Comparison of ENCODE assay signal across 17 cellular contexts in genomic region chr18:58338141-58338540, GRCh38.
DNase-seq lines count a peak whose midpoint lies in the region; ATAC-seq and TF ChIP-seq lines count a peak whose summit lies in the region.
"Had no signal": no experiment of that assay in that cellular context is flagged by ENCODE, and none has a peak within 500 bp of the region (broad histone marks: within the 10 kb centered on the region; RNA-seq: fewer than 3 reads in every experiment).

No MANE protein-coding gene starts in this region.

- H3K27ac Mint-ChIP-seq in endothelial cell (ENCODE audit: unreplicated experiment) (peak overlapping the region; percentile 78), neural crest cell (ENCODE audit: unreplicated experiment) (peak overlapping the region; percentile 45), type B pancreatic cell (peak overlapping the region; percentile 14)
- H3K27ac Mint-ChIP-seq: activated naive CD4-positive, alpha-beta T cell treated with anti-CD3 and anti-CD28 coated beads, Interleukin-2, amount 50 U/mL, for 24 hours had no signal

- H3K4me1 Mint-ChIP-seq in endothelial cell (ENCODE audit: unreplicated experiment) (peaks cover 47% of the 10 kb centered on the region), neural crest cell (peaks cover 60% of the 10 kb centered on the region), type B pancreatic cell (ENCODE audit: unreplicated experiment) (peaks cover 48% of the 10 kb centered on the region)
- H3K4me1 Mint-ChIP-seq: activated naive CD4-positive, alpha-beta T cell treated with anti-CD3 and anti-CD28 coated beads, Interleukin-2, amount 50 U/mL, for 24 hours had no signal

- ATAC-seq in GM21381 (IDR thresholded peaks at IDR 0.05; ENCODE audit: unreplicated experiment), result no peak

- H3K4me3 Mint-ChIP-seq in endothelial cell (ENCODE audit: unreplicated experiment) (no peak overlapping the region), neural crest cell (no peak overlapping the region), type B pancreatic cell (no peak overlapping the region)
- H3K4me3 Mint-ChIP-seq: activated naive CD4-positive, alpha-beta T cell treated with anti-CD3 and anti-CD28 coated beads, Interleukin-2, amount 50 U/mL, for 24 hours; CD14-positive monocyte had no signal

- DNase-seq in NCI-H1417 (lab: John Stamatoyannopoulos, UW) (peak in 2 of 3 experiments; percentile 21 to 73), NCI-H1417 treated with DMSO at 0.1 percent for 48 hours (lab: John Stamatoyannopoulos, UW) (no peak), endothelial cell (ENCODE audit: low spot score) (no peak), neural crest cell (ENCODE audit: low read depth, low spot score) (no peak), type B pancreatic cell (ENCODE audit: extremely low spot score, unreplicated experiment) (no peak), epidermal melanocyte (ENCODE audit: insufficient read length, low spot score) (no peak), head of caudate nucleus (no peak)
- DNase-seq: activated T-cell treated with anti-CD3 and anti-CD28 coated beads, Interleukin-2, amount 50 U/mL, for 1 hour; dermis blood vessel endothelial cell; DMS79; MV-4-11; NCI-H82; retina; stimulated activated CD4-positive, alpha-beta T cell treated with anti-CD3 and anti-CD28 coated beads, Interleukin-2, amount 100 ng/mL, for 24 hours had no signal

- no peaks in the 10 kb centered on the region for H3K9me3 Mint-ChIP-seq in endothelial cell (ENCODE audit: unreplicated experiment)
- H3K9me3 Mint-ChIP-seq in neural crest cell, result no peaks in the 10 kb centered on the region
- H3K9me3 Mint-ChIP-seq in type B pancreatic cell, result no peaks in the 10 kb centered on the region
- H3K9me3 Mint-ChIP-seq: activated naive CD4-positive, alpha-beta T cell treated with anti-CD3 and anti-CD28 coated beads, Interleukin-2, amount 50 U/mL, for 24 hours; CD14-positive monocyte had no signal

- TF ChIP-seq CTCF in endothelial cell (IDR thresholded peaks at IDR 0.05; ENCODE audit: unreplicated experiment) (no peak), neural crest cell (conservative IDR thresholded peaks at IDR 0.05) (no peak), type B pancreatic cell (conservative IDR thresholded peaks at IDR 0.05) (no peak)

- H3K36me3 Mint-ChIP-seq in endothelial cell (ENCODE audit: low read depth, unreplicated experiment), result peaks cover 5% of the 10 kb centered on the region
- H3K36me3 Mint-ChIP-seq in neural crest cell (ENCODE audit: low read depth), result no peaks in the 10 kb centered on the region
- H3K36me3 Mint-ChIP-seq in type B pancreatic cell, result peaks cover 33% of the 10 kb centered on the region
- H3K36me3 Mint-ChIP-seq: CD14-positive monocyte had no signal

- H3K27me3 Mint-ChIP-seq in endothelial cell (ENCODE audit: unreplicated experiment) (peaks cover 8% of the 10 kb centered on the region), neural crest cell (ENCODE audit: low read depth) (no peaks in the 10 kb centered on the region), type B pancreatic cell (no peaks in the 10 kb centered on the region)
- H3K27me3 Mint-ChIP-seq: activated naive CD4-positive, alpha-beta T cell treated with anti-CD3 and anti-CD28 coated beads, Interleukin-2, amount 50 U/mL, for 24 hours had no signal

- intact Hi-C loops in head of caudate nucleus (cut with DNase I), result no loop called here

Comparison
In these comparisons a context has a peak if more than half of its experiments do, and no peak if none do; other contexts are left out.
1. DNase-seq: peak in NCI-H1417 (2 of 3); none in NCI-H1417 treated with DMSO at 0.1 percent for 48 hours (single experiment), endothelial cell (single experiment), neural crest cell (single experiment), type B pancreatic cell (single experiment), epidermal melanocyte (single experiment) and head of caudate nucleus (0 of 42).
2. H3K27ac Mint-ChIP-seq: peak in every context shown above with its lines; median percentile 78 in endothelial cell; 45 in neural crest cell; 14 in type B pancreatic cell.